ENCODE assay signal across 21 cellular contexts in genomic region chr3:115800489-115801080, GRCh38.
DNase-seq lines count a peak whose midpoint lies in the region; ATAC-seq, FAIRE-seq and TF ChIP-seq lines count a peak whose summit lies in the region.
"Had no signal": no experiment of that assay in that cellular context is flagged by ENCODE, and none has a peak within 500 bp of the region (broad histone marks: within the 10 kb centered on the region; RNA-seq: fewer than 3 reads in every experiment).

No MANE protein-coding gene starts in this region.

- DNase-seq in H4 (ENCODE audit: low spot score) (peak; percentile 54), RWPE1 (ENCODE audit: low spot score) (peak; percentile 44), endothelial cell of umbilical vein (ENCODE audit: low read depth, low spot score) (no peak), renal cortical epithelial cell (ENCODE audit: low read depth) (peak; percentile 84), DMS153 treated with DMSO at 0.1 percent for 48 hours (lab: John Stamatoyannopoulos, UW; ENCODE audit: unreplicated experiment) (no peak), neural progenitor cell (ENCODE audit: low spot score) (no peak), LoVo (ENCODE audit: low spot score) (no peak)
- DNase-seq in natural killer cell treated with Interleukin-12 subunit alpha and Interleukin-12 subunit beta and Interleukin-15 and Interleukin-18, amount 100 ng/mL, for 72 hours (ENCODE audit: low spot score): no peak
- DNase-seq: activated CD4-positive, alpha-beta T cell treated with anti-CD3 and anti-CD28 coated beads, Interleukin-2, amount 10 ng/mL, durations not matched to agents 7 days and 5 days; CD4-positive, CD25-positive, alpha-beta regulatory T cell; effector memory CD8-positive, alpha-beta T cell; heart right ventricle; left colon; natural killer cell; NCI-H1105 treated with DMSO at 0.1 percent for 48 hours; NCI-H446 treated with DMSO at 0.1 percent for 48 hours; right lobe of liver; stimulated activated naive CD4-positive, alpha-beta T cell treated with Interleukin-2 at 50 U/mL for 16 hours; T-helper 17 cell had no signal

- POLR2A ChIA-PET in RWPE1 (lab: Yijun Ruan, JAX; ENCODE audit: low non-redundant PET): no interaction called here
- POLR2A ChIA-PET in endothelial cell of umbilical vein (lab: Charles Lee): interaction anchor here (0.7 kb wide), 1 partner anchor 31 kb away, joined by 6 read pairs; no protein-coding TSS in a partner anchor

- H3K4me1 ChIP-seq in endothelial cell of umbilical vein (ENCODE audit: control insufficient read depth, extremely low read depth, insufficient read depth, low read length): peaks cover 4% of the 10 kb centered on the region
- H3K4me1 ChIP-seq in neural progenitor cell: no peaks in the 10 kb centered on the region
- H3K4me1 ChIP-seq: ascending aorta, right lobe of liver had no signal

- no peak overlapping the region for H3K27ac ChIP-seq in RWPE1
- no peak overlapping the region for H3K27ac ChIP-seq in endothelial cell of umbilical vein (ENCODE audit: insufficient read depth, low read depth, low read length)
- H3K27ac ChIP-seq in neural progenitor cell: no peak overlapping the region
- H3K27ac ChIP-seq: ascending aorta, heart right ventricle, right lobe of liver had no signal

- no peaks in the 10 kb centered on the region for H3F3A ChIP-seq in neural progenitor cell (ENCODE audit: low read depth)

- no peak for FAIRE-seq in endothelial cell of umbilical vein (lab: Jason Lieb, UNC)

- H3K27me3 ChIP-seq in endothelial cell of umbilical vein (ENCODE audit: control insufficient read depth in 2 of 2, insufficient read depth in 2 of 2, low read length in 2 of 2) (no peaks in the 10 kb centered on the region), neural progenitor cell (no peaks in the 10 kb centered on the region)
- H3K27me3 ChIP-seq: ascending aorta, right lobe of liver had no signal

- H3K9ac ChIP-seq in endothelial cell of umbilical vein (replicated peaks; ENCODE audit: extremely low read depth, insufficient read depth, low read length): no peak overlapping the region
- no peak overlapping the region for H3K9ac ChIP-seq in neural progenitor cell

- no peak overlapping the region for H3K27ac Mint-ChIP-seq in neural progenitor cell
- H3K27ac Mint-ChIP-seq in natural killer cell treated with Interleukin-12 subunit alpha and Interleukin-12 subunit beta and Interleukin-15 and Interleukin-18, amount 100 ng/mL, for 72 hours: no peak overlapping the region
- H3K27ac Mint-ChIP-seq: activated CD4-positive, alpha-beta T cell treated with anti-CD3 and anti-CD28 coated beads, Interleukin-2, amount 10 ng/mL, durations not matched to agents 7 days and 5 days; activated T-helper 1 cell treated with anti-CD3 and anti-CD28 coated beads, Interleukin-12 subunit alpha, Interleukin-12 subunit beta, Interleukin-2, Interleukin-4 antibody, amounts not matched to agents 30 ng/mL and 10 ng/mL and 1 ng/mL, durations not matched to agents 14 hours and 24 hours and 36 hours; CD4-positive, CD25-positive, alpha-beta regulatory T cell; effector memory CD8-positive, alpha-beta T cell; natural killer cell; T-helper 17 cell had no signal

- H3K36me3 ChIP-seq in endothelial cell of umbilical vein (ENCODE audit: control insufficient read depth in 2 of 2, extremely low read depth in 1 of 2, insufficient read depth in 2 of 2, low read length in 2 of 2) (no peaks in the 10 kb centered on the region), neural progenitor cell (no peaks in the 10 kb centered on the region)
- H3K36me3 ChIP-seq: ascending aorta, heart right ventricle, right lobe of liver had no signal

- H3K9me3 Mint-ChIP-seq in neural progenitor cell: peaks cover 7% of the 10 kb centered on the region
- no peaks in the 10 kb centered on the region for H3K9me3 Mint-ChIP-seq in natural killer cell treated with Interleukin-12 subunit alpha and Interleukin-12 subunit beta and Interleukin-15 and Interleukin-18, amount 100 ng/mL, for 72 hours
- H3K9me3 Mint-ChIP-seq: activated CD4-positive, alpha-beta T cell treated with anti-CD3 and anti-CD28 coated beads, Interleukin-2, amount 10 ng/mL, durations not matched to agents 7 days and 5 days; activated T-helper 1 cell treated with anti-CD3 and anti-CD28 coated beads, Interleukin-12 subunit alpha, Interleukin-12 subunit beta, Interleukin-2, Interleukin-4 antibody, amounts not matched to agents 30 ng/mL and 10 ng/mL and 1 ng/mL, durations not matched to agents 14 hours and 24 hours and 36 hours; CD4-positive, CD25-positive, alpha-beta regulatory T cell; effector memory CD8-positive, alpha-beta T cell; natural killer cell had no signal

- no peaks in the 10 kb centered on the region for H3K79me2 ChIP-seq in endothelial cell of umbilical vein (ENCODE audit: control insufficient read depth, insufficient read depth, low read length)
- no peaks in the 10 kb centered on the region for H3K79me2 ChIP-seq in neural progenitor cell (ENCODE audit: low read depth)

- H2AFZ ChIP-seq in endothelial cell of umbilical vein (ENCODE audit: low read depth, low read length): peak overlapping the region; percentile 30
- no peak overlapping the region for H2AFZ ChIP-seq in neural progenitor cell (replicated peaks)

- BruUV-seq in endothelial cell of umbilical vein (replicated peaks; lab: Mats Ljungman, UMichigan): no TSS peak

- intact Hi-C loops in endothelial cell of umbilical vein (cut with micrococcal nuclease): no loop called here

- H3K4me2 ChIP-seq in endothelial cell of umbilical vein (ENCODE audit: insufficient read depth, low read length) (no peak overlapping the region), neural progenitor cell (no peak overlapping the region)

- no peak overlapping the region for H3K4me3 Mint-ChIP-seq in neural progenitor cell
- no peak overlapping the region for H3K4me3 Mint-ChIP-seq in natural killer cell treated with Interleukin-12 subunit alpha and Interleukin-12 subunit beta and Interleukin-15 and Interleukin-18, amount 100 ng/mL, for 72 hours
- H3K4me3 Mint-ChIP-seq: activated CD4-positive, alpha-beta T cell treated with anti-CD3 and anti-CD28 coated beads, Interleukin-2, amount 10 ng/mL, durations not matched to agents 7 days and 5 days; activated T-helper 1 cell treated with anti-CD3 and anti-CD28 coated beads, Interleukin-12 subunit alpha, Interleukin-12 subunit beta, Interleukin-2, Interleukin-4 antibody, amounts not matched to agents 30 ng/mL and 10 ng/mL and 1 ng/mL, durations not matched to agents 14 hours and 24 hours and 36 hours; CD4-positive, CD25-positive, alpha-beta regulatory T cell; effector memory CD8-positive, alpha-beta T cell; natural killer cell; T-helper 17 cell had no signal

- H3K36me3 Mint-ChIP-seq in neural progenitor cell: no peaks in the 10 kb centered on the region
- no peaks in the 10 kb centered on the region for H3K36me3 Mint-ChIP-seq in natural killer cell treated with Interleukin-12 subunit alpha and Interleukin-12 subunit beta and Interleukin-15 and Interleukin-18, amount 100 ng/mL, for 72 hours
- H3K36me3 Mint-ChIP-seq: CD4-positive, CD25-positive, alpha-beta regulatory T cell; natural killer cell had no signal

- ATAC-seq in natural killer cell treated with Interleukin-12 subunit alpha and Interleukin-12 subunit beta and Interleukin-15 and Interleukin-18, amount 100 ng/mL, for 72 hours: no peak
- ATAC-seq: effector memory CD8-positive, alpha-beta T cell; heart right ventricle; left colon; natural killer cell; right lobe of liver; T-helper 17 cell had no signal

- dilution Hi-C loops in endothelial cell of umbilical vein (cut with MboI; ENCODE audit: extremely low pct_ligation_motif_present, low sequenced_read_pairs): no loop called here

- H3K9me3 ChIP-seq in endothelial cell of umbilical vein (replicated peaks; ENCODE audit: control insufficient read depth, insufficient read depth, low read length): no peaks in the 10 kb centered on the region
- H3K9me3 ChIP-seq in neural progenitor cell (ENCODE audit: low read depth): no peaks in the 10 kb centered on the region
- H3K9me3 ChIP-seq: ascending aorta, heart right ventricle, right lobe of liver had no signal

- no peaks in the 10 kb centered on the region for H3K4me1 Mint-ChIP-seq in neural progenitor cell
- no peaks in the 10 kb centered on the region for H3K4me1 Mint-ChIP-seq in natural killer cell treated with Interleukin-12 subunit alpha and Interleukin-12 subunit beta and Interleukin-15 and Interleukin-18, amount 100 ng/mL, for 72 hours (ENCODE audit: low read depth in 2 of 2)
- H3K4me1 Mint-ChIP-seq: natural killer cell, T-helper 17 cell had no signal

- H3K4me3 ChIP-seq in endothelial cell of umbilical vein (replicated peaks in 1 of 3; ENCODE audit: insufficient read depth in 1 of 3, low read depth in 1 of 3, low read length in 3 of 3) (no peak overlapping the region), neural progenitor cell (no peak overlapping the region)
- H3K4me3 ChIP-seq: ascending aorta, heart right ventricle, right lobe of liver had no signal

- CTCF ChIA-PET in RWPE1 (lab: Yijun Ruan, JAX): interaction anchor here (0.6 kb wide), 1 partner anchor 16 kb away, joined by 3 read pairs; no protein-coding TSS in a partner anchor
- CTCF ChIA-PET in endothelial cell of umbilical vein (lab: Charles Lee): no interaction called here

- TF ChIP-seq POLR2A in endothelial cell of umbilical vein (IDR thresholded peaks at IDR 0.05; ENCODE audit: low read depth, low read length): no peak

- TF ChIP-seq CTCF in RWPE1 (conservative IDR thresholded peaks at IDR 0.05; ENCODE audit: low read depth) (no peak), endothelial cell of umbilical vein (IDR thresholded peaks at IDR 0.05; ENCODE audit: extremely low read depth in 1 of 2, insufficient read depth in 1 of 2, low read depth in 1 of 2, low read length in 2 of 2) (no peak), neural progenitor cell (IDR thresholded peaks at IDR 0.05) (no peak)

- no peaks in the 10 kb centered on the region for H3K9me1 ChIP-seq in endothelial cell of umbilical vein (replicated peaks; ENCODE audit: control insufficient read depth, extremely low read depth, insufficient read depth, low read length)

- peaks cover 2% of the 10 kb centered on the region for H3K27me3 Mint-ChIP-seq in neural progenitor cell (ENCODE audit: insufficient read depth, low read depth)
- peaks cover 16 to 27% of the 10 kb centered on the region in 2 donors for H3K27me3 Mint-ChIP-seq in natural killer cell treated with Interleukin-12 subunit alpha and Interleukin-12 subunit beta and Interleukin-15 and Interleukin-18, amount 100 ng/mL, for 72 hours

- no peaks in the 10 kb centered on the region for H4K20me1 ChIP-seq in endothelial cell of umbilical vein (replicated peaks; ENCODE audit: control insufficient read depth, extremely low read depth, insufficient read depth, low read length)
- no peaks in the 10 kb centered on the region for H4K20me1 ChIP-seq in neural progenitor cell (ENCODE audit: low read depth)

TF ChIP-seq in endothelial cell of umbilical vein, 7 proteins besides CTCF, POLR2A, EP300 and RAD21:
- TF ChIP-seq POLR2AphosphoS5 (IDR thresholded peaks at IDR 0.05; ENCODE audit: insufficient read depth, low read depth, low read length) (no peak), JUN (IDR thresholded peaks at IDR 0.05; ENCODE audit: borderline replicate concordance, insufficient read depth, insufficient read length, low read depth) (no peak)

Comparison
In these comparisons a context has a peak if more than half of its experiments do, and no peak if none do; other contexts are left out.
1. DNase-seq: peak in H4 (single experiment), RWPE1 (single experiment) and renal cortical epithelial cell (single experiment); none in endothelial cell of umbilical vein (single experiment), DMS153 treated with DMSO at 0.1 percent for 48 hours (single experiment), neural progenitor cell (single experiment), natural killer cell treated with Interleukin-12 subunit alpha and Interleukin-12 subunit beta and Interleukin-15 and Interleukin-18, amount 100 ng/mL, for 72 hours (single experiment) and LoVo (single experiment).